Comparison of ENCODE assay signal across 12 cellular contexts in the genomic region with DNA sequence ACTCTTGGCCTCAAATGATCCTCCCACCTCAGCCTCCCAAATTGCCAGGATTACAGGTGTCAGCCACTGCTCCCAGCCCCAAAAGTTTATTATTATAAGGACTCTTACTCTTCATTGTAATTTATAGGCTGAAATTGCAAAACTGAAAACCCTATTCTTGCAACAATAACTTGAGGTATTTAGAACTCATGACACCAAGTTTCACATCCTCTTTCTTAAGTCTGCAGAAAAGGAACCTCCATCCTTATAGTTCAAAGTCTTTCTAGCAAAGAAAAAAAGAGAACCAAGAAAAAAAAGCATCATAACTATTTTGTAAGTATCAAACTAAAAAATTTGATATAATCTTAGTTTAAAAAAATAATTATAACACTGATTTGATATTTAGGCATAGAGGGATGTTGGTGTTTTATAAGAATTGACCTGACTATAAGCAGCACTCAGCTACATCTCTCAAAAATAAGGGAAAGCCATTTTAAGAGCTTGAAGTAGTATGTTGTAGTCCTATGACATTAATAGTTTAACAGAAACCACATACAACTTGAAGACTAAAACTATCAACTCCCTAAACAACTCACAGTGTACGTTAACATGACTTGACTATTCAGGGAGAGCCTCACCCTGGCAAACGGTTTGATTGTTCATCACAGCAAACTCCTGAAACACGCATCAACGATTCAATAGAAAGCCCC.
DNase-seq lines count a peak whose midpoint lies in the region; ATAC-seq, FAIRE-seq and TF ChIP-seq lines count a peak whose summit lies in the region.
"Had no signal": no experiment of that assay in that cellular context is flagged by ENCODE, and none has a peak within 500 bp of the region (broad histone marks: within the 10 kb centered on the region; RNA-seq: fewer than 3 reads in every experiment).

No MANE protein-coding gene starts in this region.

- peaks cover 32% of the 10 kb centered on the region for H3K4me1 Mint-ChIP-seq in activated naive CD8-positive, alpha-beta T cell treated with anti-CD3 and anti-CD28 coated beads for 36 hours

- CTCF ChIA-PET in HEK293T (lab: Yijun Ruan, JAX) = no interaction called here

- no peak overlapping the region for H3K4me3 Mint-ChIP-seq in activated naive CD8-positive, alpha-beta T cell treated with anti-CD3 and anti-CD28 coated beads for 36 hours
- H3K4me3 Mint-ChIP-seq: CD8-positive, alpha-beta T cell had no signal

- POLR2A ChIA-PET in HEK293T (lab: Yijun Ruan, JAX) = no interaction called here

- ATAC-seq in GM21515 (IDR thresholded peaks at IDR 0.05; ENCODE audit: unreplicated experiment) (peak; percentile 82), HG03280 (IDR thresholded peaks at IDR 0.05; ENCODE audit: unreplicated experiment) (peak; percentile 87)
- ATAC-seq: CD8-positive, alpha-beta T cell had no signal

- H3K27ac Mint-ChIP-seq in activated naive CD8-positive, alpha-beta T cell treated with anti-CD3 and anti-CD28 coated beads for 36 hours = no peak overlapping the region
- H3K27ac Mint-ChIP-seq: CD8-positive, alpha-beta T cell had no signal

- H3K9me3 Mint-ChIP-seq in activated naive CD8-positive, alpha-beta T cell treated with anti-CD3 and anti-CD28 coated beads for 36 hours = peaks cover 9% of the 10 kb centered on the region
- H3K9me3 Mint-ChIP-seq: CD8-positive, alpha-beta T cell had no signal

- H3K27me3 Mint-ChIP-seq in activated naive CD8-positive, alpha-beta T cell treated with anti-CD3 and anti-CD28 coated beads for 36 hours = no peaks in the 10 kb centered on the region

- no peak for TF ChIP-seq POLR2A in GM12892 (IDR thresholded peaks at IDR 0.05; ENCODE audit: low read depth, low read length)

- DNase-seq in GM12892 (ENCODE audit: insufficient read length) = no peak
- DNase-seq in caudate nucleus (lab: John Stamatoyannopoulos, UW) = no peak
- DNase-seq in islet precursor cell = no peak
- DNase-seq in activated naive CD8-positive, alpha-beta T cell treated with anti-CD3 and anti-CD28 coated beads for 36 hours = no peak
- no peak for DNase-seq in HUDEP-2 (lab: John Stamatoyannopoulos, UW; ENCODE audit: unreplicated experiment in 76 of 76)
- no peak for DNase-seq in HEK293T (ENCODE audit: extremely low spot score)
- DNase-seq: CD8-positive, alpha-beta T cell; PC-9; thyroid gland had no signal

- peak overlapping the region; percentile 58 for H3K27ac ChIP-seq in caudate nucleus (ENCODE audit: low read depth, low read length)
- H3K27ac ChIP-seq: PC-9, thyroid gland had no signal

- H3K36me3 Mint-ChIP-seq in activated naive CD8-positive, alpha-beta T cell treated with anti-CD3 and anti-CD28 coated beads for 36 hours = peaks cover 26% of the 10 kb centered on the region

- peak; percentile 82 for FAIRE-seq in GM12892 (lab: Jason Lieb, UNC)
- FAIRE-seq: islet of Langerhans had no signal

TF ChIP-seq in HEK293T, 16 proteins besides CTCF, POLR2A, EP300 and RAD21:
- TF ChIP-seq FOXK2 (IDR thresholded peaks at IDR 0.05) = no peak
- TF ChIP-seq LEF1 (IDR thresholded peaks at IDR 0.05; ENCODE audit: borderline replicate concordance) = no peak
- no peak for TF ChIP-seq FOXM1 (IDR thresholded peaks at IDR 0.05; ENCODE audit: borderline replicate concordance)
- TF ChIP-seq ZNF384 (IDR thresholded peaks at IDR 0.05) = no peak
- TF ChIP-seq ARNT (IDR thresholded peaks at IDR 0.05) = no peak
- TF ChIP-seq TARDBP (IDR thresholded peaks at IDR 0.05) = no peak
- TF ChIP-seq HDGF (IDR thresholded peaks at IDR 0.05; ENCODE audit: borderline replicate concordance) = no peak
- TF ChIP-seq L3MBTL2 (conservative IDR thresholded peaks at IDR 0.05) = no peak
- no peak for TF ChIP-seq BHLHE40 (IDR thresholded peaks at IDR 0.05; ENCODE audit: borderline replicate concordance)
- TF ChIP-seq ELF4 (IDR thresholded peaks at IDR 0.05) = no peak
- TF ChIP-seq CTBP1 (IDR thresholded peaks at IDR 0.05; ENCODE audit: borderline replicate concordance) = no peak
- TF ChIP-seq SP1 (IDR thresholded peaks at IDR 0.05) = no peak
- no peak for TF ChIP-seq FOXA1 (IDR thresholded peaks at IDR 0.05)
- TF ChIP-seq, protein P1, sequence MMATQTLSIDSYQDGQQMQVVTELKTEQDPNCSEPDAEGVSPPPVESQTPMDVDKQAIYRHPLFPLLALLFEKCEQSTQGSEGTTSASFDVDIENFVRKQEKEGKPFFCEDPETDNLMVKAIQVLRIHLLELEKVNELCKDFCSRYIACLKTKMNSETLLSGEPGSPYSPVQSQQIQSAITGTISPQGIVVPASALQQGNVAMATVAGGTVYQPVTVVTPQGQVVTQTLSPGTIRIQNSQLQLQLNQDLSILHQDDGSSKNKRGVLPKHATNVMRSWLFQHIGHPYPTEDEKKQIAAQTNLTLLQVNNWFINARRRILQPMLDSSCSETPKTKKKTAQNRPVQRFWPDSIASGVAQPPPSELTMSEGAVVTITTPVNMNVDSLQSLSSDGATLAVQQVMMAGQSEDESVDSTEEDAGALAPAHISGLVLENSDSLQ (IDR thresholded peaks at IDR 0.05) = no peak
- no peak for TF ChIP-seq SUZ12 (IDR thresholded peaks at IDR 0.05)
- no peak for TF ChIP-seq NFRKB (IDR thresholded peaks at IDR 0.05)
